In the genomic region with DNA sequence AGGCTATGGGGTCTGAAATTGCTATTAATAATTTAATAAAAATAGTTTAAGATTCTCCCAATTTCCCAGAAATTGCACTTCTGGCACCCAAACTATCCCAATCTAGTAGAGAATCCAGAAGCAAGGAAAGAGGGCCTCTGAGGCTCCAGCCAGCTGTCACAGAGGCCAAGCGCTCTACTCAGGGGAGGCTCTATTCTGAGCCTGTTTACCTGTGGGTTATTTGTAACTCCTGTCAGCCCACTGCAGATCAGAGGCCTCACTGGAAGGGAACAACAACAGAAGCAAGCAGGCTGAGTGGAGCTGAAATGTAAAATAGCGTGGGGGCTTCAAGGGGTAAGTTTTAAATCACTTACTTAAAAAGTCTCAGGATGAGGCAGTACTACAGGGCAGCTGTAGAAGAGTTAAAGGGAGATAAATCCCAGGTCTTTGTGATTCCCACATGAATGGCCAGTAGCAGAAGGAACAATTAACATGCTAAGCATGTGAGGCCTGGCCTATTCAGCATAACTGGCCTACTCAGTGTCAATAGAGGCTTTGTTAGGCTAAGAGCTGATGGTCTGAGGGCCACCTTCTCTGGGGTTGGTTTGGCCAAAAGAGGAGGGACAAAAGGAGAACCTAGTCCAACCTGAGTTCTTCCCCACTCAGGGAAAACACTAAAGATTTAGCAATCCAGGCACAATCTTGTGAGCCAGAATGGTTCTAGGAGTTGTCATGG, we compare ENCODE assay signal across 13 cellular contexts. TPM values are rescaled to one million over a fixed set of nuclear protein-coding genes. Genes with fewer than 3 reads are reported as not detected.
DNase-seq lines count a peak whose midpoint lies in the region; ATAC-seq and TF ChIP-seq lines count a peak whose summit lies in the region.
"Had no signal": no experiment of that assay in that cellular context is flagged by ENCODE, and none has a peak within 500 bp of the region (broad histone marks: within the 10 kb centered on the region; RNA-seq: fewer than 3 reads in every experiment).

No MANE protein-coding gene starts in this region.

- no peak overlapping the region for H3K4me3 ChIP-seq in H7 (ENCODE audit: insufficient read depth, low read depth, low read length)
- peak overlapping the region; percentile 2 for H3K4me3 ChIP-seq in iPS-18a (ENCODE audit: low read length)
- H3K4me3 ChIP-seq: right atrium auricular region had no signal

- H3K4me3 Mint-ChIP-seq in activated T-helper 2 cell treated with anti-CD3 and anti-CD28 coated beads, Interferon-gamma antibody, Interleukin-2, Interleukin-4, amounts not matched to agents 10 μg/mL and 5 μg/mL and 100 μg/mL, durations not matched to agents 14 hours and 24 hours and 36 hours (ENCODE audit: low read depth), result no peak overlapping the region
- H3K4me3 Mint-ChIP-seq in progenitor cell of endocrine pancreas (ENCODE audit: low read depth) (peak overlapping the region; percentile 23), MCF 10A (ENCODE audit: unreplicated experiment) (no peak overlapping the region)
- H3K4me3 Mint-ChIP-seq: activated B cell treated with CpG ODN at 0.5 μM for 24 hours had no signal

- DNase-seq in H7, result peak; percentile 74
- no peak for DNase-seq in activated T-helper 2 cell treated with anti-CD3 and anti-CD28 coated beads, Interferon-gamma antibody, Interleukin-2, Interleukin-4, amounts not matched to agents 10 μg/mL and 5 μg/mL and 100 μg/mL, durations not matched to agents 14 hours and 24 hours and 36 hours (ENCODE audit: low spot score)
- no peak for DNase-seq in progenitor cell of endocrine pancreas (ENCODE audit: low spot score, unreplicated experiment)
- no peak for DNase-seq in NCI-H1092 (lab: John Stamatoyannopoulos, UW)
- no peak for DNase-seq in MCF 10A (ENCODE audit: unreplicated experiment)
- DNase-seq: activated B cell treated with CpG ODN at 0.5 μM for 24 hours; effector CD4-positive, alpha-beta T cell; KG1; NCI-H1694; stimulated activated CD4-positive, alpha-beta T cell treated with anti-CD3 and anti-CD28 coated beads, Interleukin-2, amount 100 ng/mL, for 48 hours had no signal

- H3K27ac Mint-ChIP-seq in activated T-helper 2 cell treated with anti-CD3 and anti-CD28 coated beads, Interferon-gamma antibody, Interleukin-2, Interleukin-4, amounts not matched to agents 10 μg/mL and 5 μg/mL and 100 μg/mL, durations not matched to agents 14 hours and 24 hours and 36 hours, result peak overlapping the region; percentile 38
- H3K27ac Mint-ChIP-seq in progenitor cell of endocrine pancreas (peak overlapping the region; percentile 96), MCF 10A (ENCODE audit: low read depth, unreplicated experiment) (no peak overlapping the region)
- H3K27ac Mint-ChIP-seq: activated B cell treated with CpG ODN at 0.5 μM for 24 hours had no signal

- no peaks in the 10 kb centered on the region for H3K4me1 Mint-ChIP-seq in activated T-helper 2 cell treated with anti-CD3 and anti-CD28 coated beads, Interferon-gamma antibody, Interleukin-2, Interleukin-4, amounts not matched to agents 10 μg/mL and 5 μg/mL and 100 μg/mL, durations not matched to agents 14 hours and 24 hours and 36 hours (ENCODE audit: low read depth)
- H3K4me1 Mint-ChIP-seq in progenitor cell of endocrine pancreas (ENCODE audit: low read depth) (peaks cover 13% of the 10 kb centered on the region), MCF 10A (ENCODE audit: insufficient read depth, unreplicated experiment) (no peaks in the 10 kb centered on the region)

- H3K36me3 Mint-ChIP-seq in activated T-helper 2 cell treated with anti-CD3 and anti-CD28 coated beads, Interferon-gamma antibody, Interleukin-2, Interleukin-4, amounts not matched to agents 10 μg/mL and 5 μg/mL and 100 μg/mL, durations not matched to agents 14 hours and 24 hours and 36 hours (ENCODE audit: low read depth), result peaks cover 81% of the 10 kb centered on the region
- H3K36me3 Mint-ChIP-seq in progenitor cell of endocrine pancreas (ENCODE audit: insufficient read depth) (peaks cover 24% of the 10 kb centered on the region), MCF 10A (ENCODE audit: insufficient read depth, unreplicated experiment) (peaks cover 98% of the 10 kb centered on the region)

- CTCF ChIA-PET in MCF 10A (lab: Yijun Ruan, JAX), result interaction anchor here (0.6 to 27.4 kb wide), 8 partner anchors 13 to 716 kb away, joined by 3 to 566 read pairs (median 5); no protein-coding TSS in a partner anchor

- H3K4me1 ChIP-seq in iPS-18a (ENCODE audit: control insufficient read depth, low read depth, low read length), result peaks cover 25% of the 10 kb centered on the region
- H3K4me1 ChIP-seq: right atrium auricular region had no signal

- intact Hi-C loops in activated T-helper 2 cell treated with anti-CD3 and anti-CD28 coated beads, Interferon-gamma antibody, Interleukin-2, Interleukin-4, amounts not matched to agents 10 μg/mL and 5 μg/mL and 100 μg/mL, durations not matched to agents 14 hours and 24 hours and 36 hours (cut with micrococcal nuclease), result no loop called here
- intact Hi-C loops in MCF 10A (cut with micrococcal nuclease), result no loop called here

- ATAC-seq in HG03097 (IDR thresholded peaks at IDR 0.05; ENCODE audit: low FRiP score, unreplicated experiment), result no peak

- no peaks in the 10 kb centered on the region for H3K9me3 Mint-ChIP-seq in activated T-helper 2 cell treated with anti-CD3 and anti-CD28 coated beads, Interferon-gamma antibody, Interleukin-2, Interleukin-4, amounts not matched to agents 10 μg/mL and 5 μg/mL and 100 μg/mL, durations not matched to agents 14 hours and 24 hours and 36 hours
- no peaks in the 10 kb centered on the region for H3K9me3 Mint-ChIP-seq in progenitor cell of endocrine pancreas (ENCODE audit: low read depth)
- no peaks in the 10 kb centered on the region for H3K9me3 Mint-ChIP-seq in MCF 10A (ENCODE audit: unreplicated experiment)
- H3K9me3 Mint-ChIP-seq: activated B cell treated with CpG ODN at 0.5 μM for 24 hours had no signal

- no TSS peak for BruUV-seq in MCF 10A (replicated peaks; lab: Mats Ljungman, UMichigan)

- no peak for TF ChIP-seq CTCF in progenitor cell of endocrine pancreas (IDR thresholded peaks at IDR 0.05; ENCODE audit: unreplicated experiment)
- TF ChIP-seq CTCF in MCF 10A (IDR thresholded peaks at IDR 0.05; ENCODE audit: unreplicated experiment), result no peak

- H3K27me3 ChIP-seq in H7 (ENCODE audit: control insufficient read depth, insufficient read depth, low read length), result no peaks in the 10 kb centered on the region
- no peaks in the 10 kb centered on the region for H3K27me3 ChIP-seq in iPS-18a (ENCODE audit: control insufficient read depth, insufficient read depth, low read length)
- H3K27me3 ChIP-seq: right atrium auricular region had no signal

- H3K27ac ChIP-seq in iPS-18a (ENCODE audit: low read length), result peak overlapping the region; percentile 14
- H3K27ac ChIP-seq: right atrium auricular region had no signal

- peak overlapping the region; percentile 8 for H3K9ac ChIP-seq in iPS-18a (ENCODE audit: low read length)

- H3K36me3 ChIP-seq in H7 (replicated peaks; ENCODE audit: control insufficient read depth, insufficient read depth, low read length) (peaks cover 15% of the 10 kb centered on the region), iPS-18a (ENCODE audit: control insufficient read depth, low read depth, low read length) (peaks cover 51% of the 10 kb centered on the region)

- POLR2A ChIA-PET in MCF 10A (lab: Yijun Ruan, JAX), result interaction anchor here (0.6 to 6.3 kb wide), 13 partner anchors 11 to 113 kb away, joined by 3 to 39 read pairs (median 4); a partner anchor contains a TSS

- no peaks in the 10 kb centered on the region for H3K9me3 ChIP-seq in iPS-18a (ENCODE audit: control insufficient read depth, low read depth, low read length)
- H3K9me3 ChIP-seq: right atrium auricular region had no signal

- no peaks in the 10 kb centered on the region for H3K27me3 Mint-ChIP-seq in activated T-helper 2 cell treated with anti-CD3 and anti-CD28 coated beads, Interferon-gamma antibody, Interleukin-2, Interleukin-4, amounts not matched to agents 10 μg/mL and 5 μg/mL and 100 μg/mL, durations not matched to agents 14 hours and 24 hours and 36 hours (ENCODE audit: low read depth)
- H3K27me3 Mint-ChIP-seq in progenitor cell of endocrine pancreas (no peaks in the 10 kb centered on the region), MCF 10A (ENCODE audit: insufficient read depth, unreplicated experiment) (no peaks in the 10 kb centered on the region)
- H3K27me3 Mint-ChIP-seq: activated B cell treated with CpG ODN at 0.5 μM for 24 hours had no signal

RNA-seq across cellular contexts. Expression of a gene that starts 12.8 kb away (rescaled TPM):
- total RNA-seq in H7 (2014; rRNA removed; shearing (Covaris generic)), result 81.3 and 103 TPM in 2 replicates
- 25.0 and 25.3 TPM in 2 replicates for total RNA-seq in activated T-helper 2 cell treated with anti-CD3 and anti-CD28 coated beads, Interferon-gamma antibody, Interleukin-2, Interleukin-4, amounts not matched to agents 10 μg/mL and 5 μg/mL and 100 μg/mL, durations not matched to agents 14 hours and 24 hours and 36 hours
- total RNA-seq in progenitor cell of endocrine pancreas, result 43.0 and 45.0 TPM in 2 replicates
- total RNA-seq in MCF 10A (2022), result 26.3 and 27.5 TPM in 2 replicates

RNA-seq across cellular contexts. Expression of a gene that starts 32.3 kb away (rescaled TPM):
- 33.4 and 36.2 TPM in 2 replicates for total RNA-seq in H7 (2014; rRNA removed; shearing (Covaris generic))
- total RNA-seq in activated T-helper 2 cell treated with anti-CD3 and anti-CD28 coated beads, Interferon-gamma antibody, Interleukin-2, Interleukin-4, amounts not matched to agents 10 μg/mL and 5 μg/mL and 100 μg/mL, durations not matched to agents 14 hours and 24 hours and 36 hours, result 53.6 and 57.3 TPM in 2 replicates
- total RNA-seq in progenitor cell of endocrine pancreas (52.1 and 55.1 TPM in 2 replicates), MCF 10A (2022) (75.3 and 90.1 TPM in 2 replicates)

RNA-seq across cellular contexts. Expression of a gene that starts 40.4 kb away (rescaled TPM):
- total RNA-seq in H7 (2014; rRNA removed; shearing (Covaris generic)), result 373 and 381 TPM in 2 replicates
- total RNA-seq in activated T-helper 2 cell treated with anti-CD3 and anti-CD28 coated beads, Interferon-gamma antibody, Interleukin-2, Interleukin-4, amounts not matched to agents 10 μg/mL and 5 μg/mL and 100 μg/mL, durations not matched to agents 14 hours and 24 hours and 36 hours, result 271 and 280 TPM in 2 replicates
- total RNA-seq in progenitor cell of endocrine pancreas, result 163 and 177 TPM in 2 replicates
- 266 and 285 TPM in 2 replicates for total RNA-seq in MCF 10A (2022)

RNA-seq across cellular contexts. Expression of a gene that starts 52.1 kb away (rescaled TPM):
- 73.1 and 74.9 TPM in 2 replicates for total RNA-seq in H7 (2014; rRNA removed; shearing (Covaris generic))
- total RNA-seq in activated T-helper 2 cell treated with anti-CD3 and anti-CD28 coated beads, Interferon-gamma antibody, Interleukin-2, Interleukin-4, amounts not matched to agents 10 μg/mL and 5 μg/mL and 100 μg/mL, durations not matched to agents 14 hours and 24 hours and 36 hours, result 68.9 and 85.5 TPM in 2 replicates
- total RNA-seq in progenitor cell of endocrine pancreas (96.0 and 97.5 TPM in 2 replicates), MCF 10A (2022) (19.2 and 26.5 TPM in 2 replicates)
